Comparison of ENCODE assay signal across 17 cellular contexts in genomic region chr12:56102683-56103065, GRCh38. TPM values are rescaled to one million over a fixed set of nuclear protein-coding genes. Genes with fewer than 3 reads are reported as not detected.
DNase-seq lines count a peak whose midpoint lies in the region; ATAC-seq and TF ChIP-seq lines count a peak whose summit lies in the region.
"Had no signal": no experiment of that assay in that cellular context is flagged by ENCODE, and none has a peak within 500 bp of the region (broad histone marks: within the 10 kb centered on the region; RNA-seq: fewer than 3 reads in every experiment).

No MANE protein-coding gene starts in this region.

- H3K9me3 Mint-ChIP-seq in activated naive CD4-positive, alpha-beta T cell treated with anti-CD3 and anti-CD28 coated beads, Interleukin-2, amount 10 ng/mL, durations not matched to agents 7 days and 5 days = no peaks in the 10 kb centered on the region
- no peaks in the 10 kb centered on the region for H3K9me3 Mint-ChIP-seq in effector memory CD8-positive, alpha-beta T cell
- H3K9me3 Mint-ChIP-seq: mesothelial cell of epicardium had no signal

- peaks cover 14% of the 10 kb centered on the region for H3K36me3 ChIP-seq in Panc1 (ENCODE audit: control insufficient read depth, insufficient read depth, low read length)
- H3K36me3 ChIP-seq in stomach = peaks cover 41 to 62% (median 55%) of the 10 kb centered on the region in 4 donors

- H3K4me3 Mint-ChIP-seq in activated naive CD4-positive, alpha-beta T cell treated with anti-CD3 and anti-CD28 coated beads, Interleukin-2, amount 10 ng/mL, durations not matched to agents 7 days and 5 days = peak overlapping the region; percentile 97
- H3K4me3 Mint-ChIP-seq in effector memory CD8-positive, alpha-beta T cell = peak overlapping the region; percentile 95 to 96

- H3K27ac Mint-ChIP-seq in activated naive CD4-positive, alpha-beta T cell treated with anti-CD3 and anti-CD28 coated beads, Interleukin-2, amount 10 ng/mL, durations not matched to agents 7 days and 5 days = peak overlapping the region; percentile 99
- peak overlapping the region; percentile 93 to 94 for H3K27ac Mint-ChIP-seq in effector memory CD8-positive, alpha-beta T cell

- H3K9me3 ChIP-seq in Panc1 (ENCODE audit: control insufficient read depth, insufficient read depth, low read depth, low read length) (no peaks in the 10 kb centered on the region), stomach (no peaks in the 10 kb centered on the region)

- CTCF ChIA-PET in activated naive CD4-positive, alpha-beta T cell treated with anti-CD3 and anti-CD28 coated beads, Interleukin-2, amount 10 ng/mL, durations not matched to agents 7 days and 5 days (lab: Charles Lee) = interaction anchor here (1.1 to 9.1 kb wide), 5 partner anchors 13 to 57 kb away, joined by 3 to 64 read pairs (median 3); partner anchors contain the start of gene ERBB3
- CTCF ChIA-PET in Panc1 (lab: Charles Lee) = no interaction called here

- no peak for TF ChIP-seq EP300 in stomach (IDR thresholded peaks at IDR 0.05)

- peaks cover 27% of the 10 kb centered on the region for H3K36me3 Mint-ChIP-seq in activated naive CD4-positive, alpha-beta T cell treated with anti-CD3 and anti-CD28 coated beads, Interleukin-2, amount 10 ng/mL, durations not matched to agents 7 days and 5 days
- peaks cover 25% of the 10 kb centered on the region for H3K36me3 Mint-ChIP-seq in effector memory CD8-positive, alpha-beta T cell (ENCODE audit: insufficient read depth)

- intact Hi-C loops in Panc1 (cut with micrococcal nuclease; ENCODE audit: unreplicated experiment) = no loop called here
- intact Hi-C loops in stomach (cut with DNase I; ENCODE audit: low total_unique reads) = no loop called here

- H3K4me1 Mint-ChIP-seq in activated naive CD4-positive, alpha-beta T cell treated with anti-CD3 and anti-CD28 coated beads, Interleukin-2, amount 10 ng/mL, durations not matched to agents 7 days and 5 days = peaks cover 55% of the 10 kb centered on the region
- peaks cover 42 to 59% of the 10 kb centered on the region in 2 donors for H3K4me1 Mint-ChIP-seq in effector memory CD8-positive, alpha-beta T cell (ENCODE audit: low read depth in 2 of 2)

- H3K4me1 ChIP-seq in Panc1 (ENCODE audit: control insufficient read depth, insufficient read depth, low read length) = peaks cover 20% of the 10 kb centered on the region
- H3K4me1 ChIP-seq in stomach = peaks cover 11 to 55% (median 32%) of the 10 kb centered on the region in 4 donors

- no peak for ATAC-seq in Panc1
- ATAC-seq in effector memory CD8-positive, alpha-beta T cell (replicated peaks) = no peak
- ATAC-seq in GM21825 (IDR thresholded peaks at IDR 0.05; ENCODE audit: unreplicated experiment) = no peak

- H3K27me3 ChIP-seq in Panc1 (ENCODE audit: control insufficient read depth, insufficient read depth, low read length) (no peaks in the 10 kb centered on the region; the same call in 1 of the 2 replicates), stomach (no peaks in the 10 kb centered on the region)

- H3K4me3 ChIP-seq in Panc1 (ENCODE audit: low read depth in 2 of 2, low read length in 2 of 2) (no peak overlapping the region), stomach (peak overlapping the region in 1 of 4 donors; percentile 81)

- 19 to 63% (median 46%) methylated on average over 1 of the region's 1 CpG for WGBS in stomach, 5 donors

- no TSS peak for BruUV-seq in Panc1 (replicated peaks; lab: Mats Ljungman, UMichigan)

- no peak for TF ChIP-seq POLR2A in stomach (IDR thresholded peaks at IDR 0.05)

- H3K27ac ChIP-seq in Panc1 (ENCODE audit: low read length) (peak overlapping the region; percentile 94; the same call in 1 of the 2 replicates), stomach (peak overlapping the region in 4 of 5 donors; percentile 3 to 90 (median 88))

- TF ChIP-seq CTCF in Panc1 (IDR thresholded peaks at IDR 0.05) = no peak
- no peak for TF ChIP-seq CTCF in stomach (IDR thresholded peaks at IDR 0.05)

- no peak for DNase-seq in activated naive CD4-positive, alpha-beta T cell treated with anti-CD3 and anti-CD28 coated beads, Interleukin-2, amount 10 ng/mL, durations not matched to agents 7 days and 5 days
- no peak for DNase-seq in activated naive CD4-positive, alpha-beta T cell (lab: John Stamatoyannopoulos, UW)
- no peak for DNase-seq in Panc1 (ENCODE audit: low read depth, low spot score)
- no peak for DNase-seq in effector memory CD8-positive, alpha-beta T cell
- no peak for DNase-seq in stomach
- DNase-seq in NCI-H510A (lab: John Stamatoyannopoulos, UW) = no peak
- no peak for DNase-seq in NCI-H526 treated with DMSO at 0.1 percent for 48 hours (lab: John Stamatoyannopoulos, UW)
- DNase-seq: effector CD8-positive, alpha-beta T cell; EL; foreskin melanocyte; NCI-H1694; NCI-H774; posterior cingulate gyrus; SHP77 treated with DMSO at 0.1 percent for 48 hours; stimulated activated CD8-positive, alpha-beta memory T cell treated with anti-CD3 and anti-CD28 coated beads, Interleukin-4, amount 100 ng/mL, for 48 hours had no signal

- in situ Hi-C loops in Panc1 (cut with HindIII; ENCODE audit: low pct_unique_long_range_greater_than_20kb, low sequenced_read_pairs) = no loop called here

- H3K27me3 Mint-ChIP-seq in activated naive CD4-positive, alpha-beta T cell treated with anti-CD3 and anti-CD28 coated beads, Interleukin-2, amount 10 ng/mL, durations not matched to agents 7 days and 5 days = peaks cover 14% of the 10 kb centered on the region
- no peaks in the 10 kb centered on the region for H3K27me3 Mint-ChIP-seq in effector memory CD8-positive, alpha-beta T cell

- POLR2A ChIA-PET in Panc1 (lab: Charles Lee) = interaction anchor here (1.4 kb wide), 1 partner anchor 15 kb away, joined by 3 read pairs; the partner anchor contains the start of gene ZC3H10

RNA-seq across cellular contexts. Expression of gene PA2G4, which starts 1.7 kb away (rescaled TPM):
- 175 TPM for total RNA-seq in Panc1 (2021; ENCODE audit: unreplicated experiment)
- polyA plus RNA-seq in Panc1 (2012; ENCODE audit: insufficient read length) = 159 TPM
- total RNA-seq in stomach = 100 to 1,000 TPM in 2 of 5 donors, 10 to 100 TPM in 3; 33.8 to 144 (median 68.7) TPM
- 100 to 1,000 TPM in 1 of 3 donors, 10 to 100 TPM in 2; 74.1 to 101 (median 95.1) TPM for polyA plus RNA-seq in stomach

RNA-seq across cellular contexts. Expression of gene RPL41, which starts 13.8 kb away (rescaled TPM):
- total RNA-seq in Panc1 (2021; ENCODE audit: unreplicated experiment) (2,264 TPM), stomach (1,000 to 10,000 TPM; 1,483 to 3,736 (median 1,919) TPM)
- 5,429 TPM for polyA plus RNA-seq in Panc1 (2012; ENCODE audit: insufficient read length)
- polyA plus RNA-seq in stomach = 1,000 to 10,000 TPM; 5,931 to 8,449 (median 6,584) TPM

RNA-seq across cellular contexts. Expression of gene ZC3H10, which starts 15.4 kb away (rescaled TPM):
- total RNA-seq in Panc1 (2021; ENCODE audit: unreplicated experiment) (6.0 TPM), stomach (1 to 10 TPM in 3 of 5 donors, under 1 TPM in 2; under 0.01 to 5.8 (median 3.1) TPM)
- polyA plus RNA-seq in Panc1 (2012; ENCODE audit: insufficient read length) = 5.0 TPM
- 1 to 10 TPM; 1.5 to 2.2 (median 1.8) TPM for polyA plus RNA-seq in stomach

RNA-seq across cellular contexts. Expression of gene ERBB3, which starts 22.7 kb away (rescaled TPM):
- total RNA-seq in Panc1 (2021; ENCODE audit: unreplicated experiment) = 0.90 TPM
- 1.7 TPM for polyA plus RNA-seq in Panc1 (2012; ENCODE audit: insufficient read length)
- total RNA-seq in stomach = 100 to 1,000 TPM; 218 to 367 (median 286) TPM
- 10 to 100 TPM; 26.6 to 45.9 (median 43.1) TPM for polyA plus RNA-seq in stomach

RNA-seq across cellular contexts. Expression of gene ESYT1, which starts 25.4 kb away (rescaled TPM):
- 152 TPM for total RNA-seq in Panc1 (2021; ENCODE audit: unreplicated experiment)
- polyA plus RNA-seq in Panc1 (2012; ENCODE audit: insufficient read length) = 100 TPM
- 100 to 1,000 TPM in 1 of 5 donors, 10 to 100 TPM in 4; 23.3 to 142 (median 63.7) TPM for total RNA-seq in stomach
- 10 to 100 TPM in 2 of 3 donors, 1 to 10 TPM in 1; 8.6 to 32.8 (median 13.8) TPM for polyA plus RNA-seq in stomach
